In genomic region chr10:3330687-3331086, GRCh38 we compare ENCODE assay signal across 13 cellular contexts.
A peak's percentile ranks its signal among the peaks of the same experiment; 100 is the strongest.
DNase-seq lines count a peak whose midpoint lies in the region; ATAC-seq, FAIRE-seq and TF ChIP-seq lines count a peak whose summit lies in the region.
"Had no signal": no experiment of that assay in that cellular context is flagged by ENCODE, and none has a peak within 500 bp of the region (broad histone marks: within the 10 kb centered on the region; RNA-seq: fewer than 3 reads in every experiment).

No MANE protein-coding gene starts in this region.

- intact Hi-C loops in left cardiac atrium (cut with DNase I) (no loop called here), adrenal gland (cut with DNase I) (no loop called here), OCI-LY7 (cut with micrococcal nuclease; ENCODE audit: unreplicated experiment) (no loop called here)

- FAIRE-seq in keratinocyte (lab: Jason Lieb, UNC), result no peak
- FAIRE-seq: GM12878, HTR-8/SVneo, kidney had no signal

- no peaks in the 10 kb centered on the region for H3K9me1 ChIP-seq in keratinocyte (ENCODE audit: control insufficient read depth, extremely low read depth, insufficient read depth, low read length)

- POLR2A ChIA-PET in OCI-LY7 (lab: Charles Lee), result no interaction called here

- H2AFZ ChIP-seq in keratinocyte (ENCODE audit: control insufficient read depth, low read length), result no peak overlapping the region
- H2AFZ ChIP-seq in OCI-LY7 (ENCODE audit: low read length), result no peak overlapping the region

- DNase-seq in left cardiac atrium (peak; percentile 41), right atrium auricular region (ENCODE audit: low spot score) (no peak), adrenal gland (peak in 4 of 7 donors; percentile 34 to 76 (median 59)), keratinocyte (ENCODE audit: low read depth, low spot score) (peak; percentile 23), ureter (ENCODE audit: low spot score) (peak; percentile 59), SHP77 treated with DMSO at 0.1 percent for 48 hours (lab: John Stamatoyannopoulos, UW) (no peak), OCI-LY7 (ENCODE audit: low spot score) (no peak)
- DNase-seq: HCEC 1CT; kidney; stimulated activated naive B cell treated with anti-CD40 and anti-IgM and Interleukin-4, amounts not matched to agents 10 μg/mL and 1 μg/mL and 100 μg/mL, for 72 hours had no signal

- dilution Hi-C loops in keratinocyte (cut with MboI; ENCODE audit: extremely low pct_ligation_motif_present, low sequenced_read_pairs), result no loop called here

- no peak for TF ChIP-seq POLR2A in adrenal gland (IDR thresholded peaks at IDR 0.05)

- 47 to 71% (median 64%) methylated on average over 6 to 7 of the region's 7 CpGs for WGBS in adrenal gland, 4 donors

- H3K36me3 ChIP-seq in right atrium auricular region (no peaks in the 10 kb centered on the region), adrenal gland (replicated peaks in 1 of 2) (no peaks in the 10 kb centered on the region), keratinocyte (ENCODE audit: control insufficient read depth in 2 of 2, extremely low read depth in 1 of 2, insufficient read depth in 2 of 2, low read length in 2 of 2) (no peaks in the 10 kb centered on the region), OCI-LY7 (ENCODE audit: insufficient read depth, low read length) (no peaks in the 10 kb centered on the region)

- H3K4me3 ChIP-seq in right atrium auricular region (no peak overlapping the region), adrenal gland (no peak overlapping the region), keratinocyte (ENCODE audit: control insufficient read depth in 2 of 3, extremely low read depth in 1 of 3, insufficient read depth in 2 of 3, low read depth in 1 of 3, low read length in 3 of 3) (no peak overlapping the region), OCI-LY7 (ENCODE audit: low read depth, low read length, poor library complexity, severe bottlenecking) (no peak overlapping the region)
- H3K4me3 ChIP-seq: GM12878 had no signal

- H3K27ac ChIP-seq in right atrium auricular region (no peak overlapping the region), adrenal gland (no peak overlapping the region), keratinocyte (ENCODE audit: control insufficient read depth, insufficient read depth, low read length) (no peak overlapping the region), OCI-LY7 (ENCODE audit: low read depth, low read length, poor library complexity, severe bottlenecking) (no peak overlapping the region)

- no peaks in the 10 kb centered on the region for H3K27me3 ChIP-seq in right atrium auricular region
- H3K27me3 ChIP-seq in adrenal gland, result no peaks in the 10 kb centered on the region
- no peaks in the 10 kb centered on the region for H3K27me3 ChIP-seq in keratinocyte (ENCODE audit: control insufficient read depth, extremely low read depth, insufficient read depth, low read length)

- no peak overlapping the region for H3K9ac ChIP-seq in keratinocyte (ENCODE audit: control insufficient read depth, extremely low read depth, insufficient read depth, low read length)

- no peaks in the 10 kb centered on the region for H3K79me2 ChIP-seq in keratinocyte (ENCODE audit: control insufficient read depth, insufficient read depth, low read length)
- no peaks in the 10 kb centered on the region for H3K79me2 ChIP-seq in OCI-LY7 (ENCODE audit: insufficient read depth, low read depth, low read length)

- no peaks in the 10 kb centered on the region for H3K9me2 ChIP-seq in OCI-LY7 (ENCODE audit: insufficient read depth, low read length)

- ATAC-seq in left cardiac atrium (peak in 1 of 2 donors; percentile 65), HG02763 (IDR thresholded peaks at IDR 0.05; ENCODE audit: unreplicated experiment) (no peak)
- ATAC-seq: GM12878; stimulated activated naive B cell treated with anti-CD40 and anti-IgM and Interleukin-4, amounts not matched to agents 10 μg/mL and 1 μg/mL and 100 μg/mL, for 72 hours had no signal

- TF ChIP-seq CTCF in right atrium auricular region (IDR thresholded peaks at IDR 0.05) (no peak), adrenal gland (IDR thresholded peaks at IDR 0.05) (no peak), keratinocyte (optimal IDR thresholded peaks at IDR 0.05 in 1 of 3, IDR thresholded peaks at IDR 0.05 in 1 of 3, conservative IDR thresholded peaks at IDR 0.05 in 1 of 3; ENCODE audit: extremely low read depth in 1 of 3, insufficient read depth in 2 of 3, low read length in 3 of 3) (no peak), OCI-LY7 (conservative IDR thresholded peaks at IDR 0.05; ENCODE audit: low read length) (no peak)

- H3K9me3 ChIP-seq in right atrium auricular region (no peaks in the 10 kb centered on the region), adrenal gland (replicated peaks in 1 of 3) (no peaks in the 10 kb centered on the region), keratinocyte (ENCODE audit: control insufficient read depth, low read depth, low read length) (no peaks in the 10 kb centered on the region), OCI-LY7 (ENCODE audit: low read length) (no peaks in the 10 kb centered on the region)

- H4K20me1 ChIP-seq in keratinocyte (ENCODE audit: control insufficient read depth, extremely low read depth, insufficient read depth, low read length) (no peaks in the 10 kb centered on the region), OCI-LY7 (ENCODE audit: insufficient read depth, low read length) (no peaks in the 10 kb centered on the region)

- H3K4me2 ChIP-seq in keratinocyte (ENCODE audit: control insufficient read depth, extremely low read depth, insufficient read depth, low read depth, low read length) (no peak overlapping the region), OCI-LY7 (ENCODE audit: low read length) (no peak overlapping the region)

- CTCF ChIA-PET in OCI-LY7 (lab: Charles Lee; ENCODE audit: unreplicated experiment), result no interaction called here

- no peaks in the 10 kb centered on the region for H3K4me1 ChIP-seq in right atrium auricular region
- no peaks in the 10 kb centered on the region for H3K4me1 ChIP-seq in adrenal gland (replicated peaks in 1 of 2)
- H3K4me1 ChIP-seq in keratinocyte (ENCODE audit: control insufficient read depth, extremely low read depth, insufficient read depth, low read length), result peaks cover 12% of the 10 kb centered on the region
- no peaks in the 10 kb centered on the region for H3K4me1 ChIP-seq in OCI-LY7 (ENCODE audit: insufficient read depth, low read length, poor library complexity, severe bottlenecking)

- no TSS peak for BruUV-seq in OCI-LY7 (replicated peaks; lab: Mats Ljungman, UMichigan)

Comparison
In these comparisons a context has a peak if more than half of its experiments do, and no peak if none do; other contexts are left out.
1. DNase-seq: peak in left cardiac atrium (single experiment), adrenal gland (4 of 7), keratinocyte (single experiment) and ureter (single experiment); none in right atrium auricular region (single experiment), SHP77 treated with DMSO at 0.1 percent for 48 hours (single experiment) and OCI-LY7 (single experiment).